ENCODE assay signal across 1 cellular context in the genomic region with DNA sequence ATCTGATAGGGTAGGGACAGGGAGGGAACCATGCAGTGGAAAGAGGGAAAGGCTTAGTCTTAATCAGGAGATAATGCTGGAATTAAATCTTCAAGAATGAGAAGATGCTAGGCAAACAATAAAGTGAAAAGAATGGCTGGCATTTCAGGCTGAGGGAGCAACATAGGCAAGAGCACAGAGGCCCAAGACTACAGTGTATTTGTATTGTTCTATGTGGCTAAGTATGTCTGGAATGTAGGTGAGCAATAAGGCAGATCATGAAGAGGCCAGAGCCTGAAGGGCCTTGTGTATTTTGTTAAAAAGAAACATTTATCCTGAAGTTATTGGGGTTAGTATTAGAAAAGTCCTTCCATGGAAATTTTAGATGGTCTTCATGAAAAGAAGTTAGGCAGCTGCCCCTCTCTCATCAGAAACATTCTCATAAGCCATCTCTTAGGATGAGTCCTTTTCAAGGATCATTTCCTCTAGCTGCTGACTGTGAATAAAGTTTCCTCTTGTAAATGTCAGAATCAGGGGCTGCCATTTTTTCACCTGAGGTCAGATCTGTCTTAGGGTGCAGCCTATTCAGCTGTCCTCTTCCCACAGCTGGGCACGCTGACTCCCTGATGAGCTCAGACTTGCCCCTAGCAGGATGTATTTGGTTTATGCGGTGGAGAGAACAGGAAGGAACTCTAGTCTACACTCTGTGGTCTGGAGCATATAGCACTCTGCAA.
TF ChIP-seq lines count a peak whose summit lies in the region.

No MANE protein-coding gene starts in this region.

TF ChIP-seq in GM12878, 131 proteins besides CTCF, POLR2A, EP300 and RAD21 (continued from another document and continues in another):
- no peak for TF ChIP-seq ZZZ3 (IDR thresholded peaks at IDR 0.05; ENCODE audit: control insufficient read depth, insufficient read length, low read depth)
- peak; percentile 99 for TF ChIP-seq RUNX3 (IDR thresholded peaks at IDR 0.05; ENCODE audit: low read length)
- TF ChIP-seq RCOR1 (conservative IDR thresholded peaks at IDR 0.05; ENCODE audit: low read depth, low read length) = no peak
- TF ChIP-seq, protein P1, sequence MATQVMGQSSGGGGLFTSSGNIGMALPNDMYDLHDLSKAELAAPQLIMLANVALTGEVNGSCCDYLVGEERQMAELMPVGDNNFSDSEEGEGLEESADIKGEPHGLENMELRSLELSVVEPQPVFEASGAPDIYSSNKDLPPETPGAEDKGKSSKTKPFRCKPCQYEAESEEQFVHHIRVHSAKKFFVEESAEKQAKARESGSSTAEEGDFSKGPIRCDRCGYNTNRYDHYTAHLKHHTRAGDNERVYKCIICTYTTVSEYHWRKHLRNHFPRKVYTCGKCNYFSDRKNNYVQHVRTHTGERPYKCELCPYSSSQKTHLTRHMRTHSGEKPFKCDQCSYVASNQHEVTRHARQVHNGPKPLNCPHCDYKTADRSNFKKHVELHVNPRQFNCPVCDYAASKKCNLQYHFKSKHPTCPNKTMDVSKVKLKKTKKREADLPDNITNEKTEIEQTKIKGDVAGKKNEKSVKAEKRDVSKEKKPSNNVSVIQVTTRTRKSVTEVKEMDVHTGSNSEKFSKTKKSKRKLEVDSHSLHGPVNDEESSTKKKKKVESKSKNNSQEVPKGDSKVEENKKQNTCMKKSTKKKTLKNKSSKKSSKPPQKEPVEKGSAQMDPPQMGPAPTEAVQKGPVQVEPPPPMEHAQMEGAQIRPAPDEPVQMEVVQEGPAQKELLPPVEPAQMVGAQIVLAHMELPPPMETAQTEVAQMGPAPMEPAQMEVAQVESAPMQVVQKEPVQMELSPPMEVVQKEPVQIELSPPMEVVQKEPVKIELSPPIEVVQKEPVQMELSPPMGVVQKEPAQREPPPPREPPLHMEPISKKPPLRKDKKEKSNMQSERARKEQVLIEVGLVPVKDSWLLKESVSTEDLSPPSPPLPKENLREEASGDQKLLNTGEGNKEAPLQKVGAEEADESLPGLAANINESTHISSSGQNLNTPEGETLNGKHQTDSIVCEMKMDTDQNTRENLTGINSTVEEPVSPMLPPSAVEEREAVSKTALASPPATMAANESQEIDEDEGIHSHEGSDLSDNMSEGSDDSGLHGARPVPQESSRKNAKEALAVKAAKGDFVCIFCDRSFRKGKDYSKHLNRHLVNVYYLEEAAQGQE (IDR thresholded peaks at IDR 0.05; ENCODE audit: low read depth, low read length) = no peak
- TF ChIP-seq CREB1 (IDR thresholded peaks at IDR 0.05; ENCODE audit: low read depth) = peak; percentile 61
- TF ChIP-seq PKNOX1 (IDR thresholded peaks at IDR 0.05) = no peak
- TF ChIP-seq, protein P2, sequence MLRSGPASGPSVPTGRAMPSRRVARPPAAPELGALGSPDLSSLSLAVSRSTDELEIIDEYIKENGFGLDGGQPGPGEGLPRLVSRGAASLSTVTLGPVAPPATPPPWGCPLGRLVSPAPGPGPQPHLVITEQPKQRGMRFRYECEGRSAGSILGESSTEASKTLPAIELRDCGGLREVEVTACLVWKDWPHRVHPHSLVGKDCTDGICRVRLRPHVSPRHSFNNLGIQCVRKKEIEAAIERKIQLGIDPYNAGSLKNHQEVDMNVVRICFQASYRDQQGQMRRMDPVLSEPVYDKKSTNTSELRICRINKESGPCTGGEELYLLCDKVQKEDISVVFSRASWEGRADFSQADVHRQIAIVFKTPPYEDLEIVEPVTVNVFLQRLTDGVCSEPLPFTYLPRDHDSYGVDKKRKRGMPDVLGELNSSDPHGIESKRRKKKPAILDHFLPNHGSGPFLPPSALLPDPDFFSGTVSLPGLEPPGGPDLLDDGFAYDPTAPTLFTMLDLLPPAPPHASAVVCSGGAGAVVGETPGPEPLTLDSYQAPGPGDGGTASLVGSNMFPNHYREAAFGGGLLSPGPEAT (IDR thresholded peaks at IDR 0.05; ENCODE audit: low read depth) = peak; percentile 62
- no peak for TF ChIP-seq ATF3 (IDR thresholded peaks at IDR 0.05; ENCODE audit: borderline replicate concordance, extremely low read depth, low read depth, low read length)
- TF ChIP-seq ASH2L (IDR thresholded peaks at IDR 0.05; ENCODE audit: borderline replicate concordance, low read depth) = no peak
- no peak for TF ChIP-seq BCLAF1 (IDR thresholded peaks at IDR 0.05)
- TF ChIP-seq, protein P3, sequence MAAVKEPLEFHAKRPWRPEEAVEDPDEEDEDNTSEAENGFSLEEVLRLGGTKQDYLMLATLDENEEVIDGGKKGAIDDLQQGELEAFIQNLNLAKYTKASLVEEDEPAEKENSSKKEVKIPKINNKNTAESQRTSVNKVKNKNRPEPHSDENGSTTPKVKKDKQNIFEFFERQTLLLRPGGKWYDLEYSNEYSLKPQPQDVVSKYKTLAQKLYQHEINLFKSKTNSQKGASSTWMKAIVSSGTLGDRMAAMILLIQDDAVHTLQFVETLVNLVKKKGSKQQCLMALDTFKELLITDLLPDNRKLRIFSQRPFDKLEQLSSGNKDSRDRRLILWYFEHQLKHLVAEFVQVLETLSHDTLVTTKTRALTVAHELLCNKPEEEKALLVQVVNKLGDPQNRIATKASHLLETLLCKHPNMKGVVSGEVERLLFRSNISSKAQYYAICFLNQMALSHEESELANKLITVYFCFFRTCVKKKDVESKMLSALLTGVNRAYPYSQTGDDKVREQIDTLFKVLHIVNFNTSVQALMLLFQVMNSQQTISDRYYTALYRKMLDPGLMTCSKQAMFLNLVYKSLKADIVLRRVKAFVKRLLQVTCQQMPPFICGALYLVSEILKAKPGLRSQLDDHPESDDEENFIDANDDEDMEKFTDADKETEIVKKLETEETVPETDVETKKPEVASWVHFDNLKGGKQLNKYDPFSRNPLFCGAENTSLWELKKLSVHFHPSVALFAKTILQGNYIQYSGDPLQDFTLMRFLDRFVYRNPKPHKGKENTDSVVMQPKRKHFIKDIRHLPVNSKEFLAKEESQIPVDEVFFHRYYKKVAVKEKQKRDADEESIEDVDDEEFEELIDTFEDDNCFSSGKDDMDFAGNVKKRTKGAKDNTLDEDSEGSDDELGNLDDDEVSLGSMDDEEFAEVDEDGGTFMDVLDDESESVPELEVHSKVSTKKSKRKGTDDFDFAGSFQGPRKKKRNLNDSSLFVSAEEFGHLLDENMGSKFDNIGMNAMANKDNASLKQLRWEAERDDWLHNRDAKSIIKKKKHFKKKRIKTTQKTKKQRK (IDR thresholded peaks at IDR 0.05; ENCODE audit: low read depth, low read length) = no peak
- TF ChIP-seq FOXM1 (IDR thresholded peaks at IDR 0.05; ENCODE audit: low read depth, low read length) = peak; percentile 78
- peak; percentile 50; the same call in 1 of the 2 replicates for TF ChIP-seq DPF2 (IDR thresholded peaks at IDR 0.05)
- TF ChIP-seq RELA (IDR thresholded peaks at IDR 0.05; ENCODE audit: borderline replicate concordance, partially characterized antibody) = no peak
- no peak for TF ChIP-seq WRNIP1 (IDR thresholded peaks at IDR 0.05; ENCODE audit: borderline replicate concordance, low read depth, low read length)
- TF ChIP-seq ESRRA (IDR thresholded peaks at IDR 0.05; ENCODE audit: low read length) = no peak
- no peak for TF ChIP-seq BMI1 (IDR thresholded peaks at IDR 0.05; ENCODE audit: borderline replicate concordance)
- TF ChIP-seq BACH1 (IDR thresholded peaks at IDR 0.05; ENCODE audit: borderline replicate concordance) = no peak
- no peak for TF ChIP-seq PBX3 (IDR thresholded peaks at IDR 0.05; ENCODE audit: insufficient replicate concordance, low read depth, low read length)
- TF ChIP-seq, protein P4, sequence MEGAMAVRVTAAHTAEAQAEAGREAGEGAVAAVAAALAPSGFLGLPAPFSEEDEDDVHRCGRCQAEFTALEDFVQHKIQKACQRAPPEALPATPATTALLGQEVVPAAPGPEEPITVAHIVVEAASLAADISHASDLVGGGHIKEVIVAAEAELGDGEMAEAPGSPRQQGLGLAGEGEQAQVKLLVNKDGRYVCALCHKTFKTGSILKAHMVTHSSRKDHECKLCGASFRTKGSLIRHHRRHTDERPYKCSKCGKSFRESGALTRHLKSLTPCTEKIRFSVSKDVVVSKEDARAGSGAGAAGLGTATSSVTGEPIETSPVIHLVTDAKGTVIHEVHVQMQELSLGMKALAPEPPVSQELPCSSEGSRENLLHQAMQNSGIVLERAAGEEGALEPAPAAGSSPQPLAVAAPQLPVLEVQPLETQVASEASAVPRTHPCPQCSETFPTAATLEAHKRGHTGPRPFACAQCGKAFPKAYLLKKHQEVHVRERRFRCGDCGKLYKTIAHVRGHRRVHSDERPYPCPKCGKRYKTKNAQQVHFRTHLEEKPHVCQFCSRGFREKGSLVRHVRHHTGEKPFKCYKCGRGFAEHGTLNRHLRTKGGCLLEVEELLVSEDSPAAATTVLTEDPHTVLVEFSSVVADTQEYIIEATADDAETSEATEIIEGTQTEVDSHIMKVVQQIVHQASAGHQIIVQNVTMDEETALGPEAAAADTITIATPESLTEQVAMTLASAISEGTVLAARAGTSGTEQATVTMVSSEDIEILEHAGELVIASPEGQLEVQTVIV (IDR thresholded peaks at IDR 0.05; ENCODE audit: borderline replicate concordance, partially characterized antibody) = no peak
- TF ChIP-seq NR2C1 (IDR thresholded peaks at IDR 0.05) = no peak
- peak; percentile 68 for TF ChIP-seq ATF7 (IDR thresholded peaks at IDR 0.05; ENCODE audit: low read depth)
- TF ChIP-seq, protein P5, sequence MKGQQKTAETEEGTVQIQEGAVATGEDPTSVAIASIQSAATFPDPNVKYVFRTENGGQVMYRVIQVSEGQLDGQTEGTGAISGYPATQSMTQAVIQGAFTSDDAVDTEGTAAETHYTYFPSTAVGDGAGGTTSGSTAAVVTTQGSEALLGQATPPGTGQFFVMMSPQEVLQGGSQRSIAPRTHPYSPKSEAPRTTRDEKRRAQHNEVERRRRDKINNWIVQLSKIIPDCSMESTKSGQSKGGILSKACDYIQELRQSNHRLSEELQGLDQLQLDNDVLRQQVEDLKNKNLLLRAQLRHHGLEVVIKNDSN (IDR thresholded peaks at IDR 0.05; ENCODE audit: borderline replicate concordance, extremely low read length, insufficient read depth, low read depth, low read length) = no peak
- peak; percentile 33; the same call in 1 of the 2 replicates for TF ChIP-seq GABPA (IDR thresholded peaks at IDR 0.05; ENCODE audit: low read depth)
- 0 out of 2 replicates have a peak, but pooled peaks have one; percentile 61 for TF ChIP-seq YY1 (IDR thresholded peaks at IDR 0.05; ENCODE audit: low read depth, low read length)
- no peak for TF ChIP-seq NR2C2 (IDR thresholded peaks at IDR 0.05; ENCODE audit: borderline replicate concordance, control insufficient read depth, insufficient read length, low read depth)
- TF ChIP-seq HDAC2 (IDR thresholded peaks at IDR 0.05) = no peak
- no peak for TF ChIP-seq KDM1A (IDR thresholded peaks at IDR 0.05; ENCODE audit: borderline replicate concordance)
- no peak for TF ChIP-seq GATAD2B (conservative IDR thresholded peaks at IDR 0.05; ENCODE audit: low read depth)
- peak; percentile 34 for TF ChIP-seq SP1 (IDR thresholded peaks at IDR 0.05; ENCODE audit: low read depth, low read length)
- TF ChIP-seq ZSCAN29 (IDR thresholded peaks at IDR 0.05) = no peak
- 0 out of 2 replicates have a peak, but pooled peaks have one; percentile 39 for TF ChIP-seq MEF2A (IDR thresholded peaks at IDR 0.05; ENCODE audit: insufficient read depth, low read depth, low read length)
- TF ChIP-seq CHD1 (IDR thresholded peaks at IDR 0.05; ENCODE audit: low read depth, low read length) = no peak
- TF ChIP-seq ZNF384 (IDR thresholded peaks at IDR 0.05; ENCODE audit: borderline replicate concordance, low read depth, low read length) = no peak
- TF ChIP-seq TBL1XR1 (IDR thresholded peaks at IDR 0.05; ENCODE audit: low read depth, low read length) = no peak
- peak; percentile 68 for TF ChIP-seq BCL11A (IDR thresholded peaks at IDR 0.05; ENCODE audit: low read depth, low read length)
- no peak for TF ChIP-seq TARDBP (IDR thresholded peaks at IDR 0.05; ENCODE audit: borderline replicate concordance)
- peak; percentile 88 for TF ChIP-seq CBFB (IDR thresholded peaks at IDR 0.05; ENCODE audit: low read depth)
- no peak for TF ChIP-seq NBN (IDR thresholded peaks at IDR 0.05)
- no peak for TF ChIP-seq BRCA1 (IDR thresholded peaks at IDR 0.05; ENCODE audit: low read depth, low read length)
